In the genomic region with DNA sequence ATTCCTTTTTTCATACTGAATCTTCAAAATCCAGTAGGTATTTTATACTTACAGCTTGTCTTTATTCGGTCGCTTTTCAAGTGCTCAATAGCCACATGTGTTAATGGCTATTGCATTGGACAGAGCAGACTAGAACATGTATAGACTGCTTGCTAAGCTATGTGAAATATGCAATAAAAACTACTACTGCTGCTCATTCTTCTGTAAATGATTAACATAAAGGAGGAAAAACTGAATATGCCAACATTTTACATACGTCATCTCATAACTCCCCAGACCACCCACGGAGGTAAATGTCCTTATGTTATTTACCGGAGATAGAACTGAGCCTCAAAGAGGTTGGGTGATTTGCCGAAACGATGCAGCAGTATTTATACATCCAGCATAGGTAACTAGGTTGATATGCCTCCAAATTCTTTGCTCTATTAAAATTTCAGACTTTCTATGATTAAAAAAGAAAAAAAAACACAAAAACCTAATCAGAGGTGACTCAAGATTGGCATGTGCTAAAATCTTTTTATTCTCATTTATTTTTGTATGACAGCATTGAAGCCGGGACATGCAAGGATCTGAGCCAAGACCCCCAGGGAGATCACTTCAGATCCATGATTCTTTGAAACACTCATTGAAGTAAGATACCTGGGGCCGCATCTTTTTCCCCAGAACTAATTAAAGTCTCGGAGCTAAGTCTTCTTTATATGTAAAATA, we compare ENCODE assay signal across 1 cellular context.
TF ChIP-seq lines count a peak whose summit lies in the region.

No MANE protein-coding gene starts in this region.

TF ChIP-seq in A549, 52 proteins besides CTCF, POLR2A, EP300 and RAD21 (continued from another document):
- TF ChIP-seq CBX2 (IDR thresholded peaks at IDR 0.05; ENCODE audit: borderline replicate concordance, low read depth) (no peak), EHF (CRISPR knock-in tag; IDR thresholded peaks at IDR 0.05) (peak; percentile 83; the same call in 1 of the 2 replicates), FOSB (CRISPR knock-in tag; IDR thresholded peaks at IDR 0.05) (no peak), TFCP2L1 (CRISPR knock-in tag; IDR thresholded peaks at IDR 0.05) (no peak), ZC3H11A (IDR thresholded peaks at IDR 0.05) (no peak), TP53 (CRISPR knock-in tag; IDR thresholded peaks at IDR 0.05) (no peak), POLR2AphosphoS2 (conservative IDR thresholded peaks at IDR 0.05; ENCODE audit: low read length) (no peak), CHD2 (IDR thresholded peaks at IDR 0.05; ENCODE audit: low read length, partially characterized antibody) (no peak), HOXB5 (CRISPR knock-in tag; IDR thresholded peaks at IDR 0.05) (peak; percentile 66), KDM1A (IDR thresholded peaks at IDR 0.05; ENCODE audit: low read depth) (no peak), CEBPB (IDR thresholded peaks at IDR 0.05) (peak; percentile 84 to 90), JUN (IDR thresholded peaks at IDR 0.05) (peak; percentile 97 to 100), SMC3 (IDR thresholded peaks at IDR 0.05) (peak; percentile 61; the same call in 2 of the 3 replicates), FOSL2 (IDR thresholded peaks at IDR 0.05) (peak; percentile 89), FOSL2 (CRISPR knock-in tag; IDR thresholded peaks at IDR 0.05) (peak; percentile 88), NPAS2 (CRISPR knock-in tag; IDR thresholded peaks at IDR 0.05; ENCODE audit: borderline replicate concordance) (no peak), PHF8 (IDR thresholded peaks at IDR 0.05; ENCODE audit: borderline replicate concordance, low read depth) (no peak)
- TF ChIP-seq, protein P1, sequence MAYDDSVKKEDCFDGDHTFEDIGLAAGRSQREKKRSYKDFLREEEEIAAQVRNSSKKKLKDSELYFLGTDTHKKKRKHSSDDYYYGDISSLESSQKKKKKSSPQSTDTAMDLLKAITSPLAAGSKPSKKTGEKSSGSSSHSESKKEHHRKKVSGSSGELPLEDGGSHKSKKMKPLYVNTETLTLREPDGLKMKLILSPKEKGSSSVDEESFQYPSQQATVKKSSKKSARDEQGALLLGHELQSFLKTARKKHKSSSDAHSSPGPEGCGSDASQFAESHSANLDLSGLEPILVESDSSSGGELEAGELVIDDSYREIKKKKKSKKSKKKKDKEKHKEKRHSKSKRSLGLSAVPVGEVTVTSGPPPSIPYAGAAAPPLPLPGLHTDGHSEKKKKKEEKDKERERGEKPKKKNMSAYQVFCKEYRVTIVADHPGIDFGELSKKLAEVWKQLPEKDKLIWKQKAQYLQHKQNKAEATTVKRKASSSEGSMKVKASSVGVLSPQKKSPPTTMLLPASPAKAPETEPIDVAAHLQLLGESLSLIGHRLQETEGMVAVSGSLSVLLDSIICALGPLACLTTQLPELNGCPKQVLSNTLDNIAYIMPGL (CRISPR knock-in tag; IDR thresholded peaks at IDR 0.05; ENCODE audit: borderline replicate concordance), result no peak
- TF ChIP-seq, protein P2, sequence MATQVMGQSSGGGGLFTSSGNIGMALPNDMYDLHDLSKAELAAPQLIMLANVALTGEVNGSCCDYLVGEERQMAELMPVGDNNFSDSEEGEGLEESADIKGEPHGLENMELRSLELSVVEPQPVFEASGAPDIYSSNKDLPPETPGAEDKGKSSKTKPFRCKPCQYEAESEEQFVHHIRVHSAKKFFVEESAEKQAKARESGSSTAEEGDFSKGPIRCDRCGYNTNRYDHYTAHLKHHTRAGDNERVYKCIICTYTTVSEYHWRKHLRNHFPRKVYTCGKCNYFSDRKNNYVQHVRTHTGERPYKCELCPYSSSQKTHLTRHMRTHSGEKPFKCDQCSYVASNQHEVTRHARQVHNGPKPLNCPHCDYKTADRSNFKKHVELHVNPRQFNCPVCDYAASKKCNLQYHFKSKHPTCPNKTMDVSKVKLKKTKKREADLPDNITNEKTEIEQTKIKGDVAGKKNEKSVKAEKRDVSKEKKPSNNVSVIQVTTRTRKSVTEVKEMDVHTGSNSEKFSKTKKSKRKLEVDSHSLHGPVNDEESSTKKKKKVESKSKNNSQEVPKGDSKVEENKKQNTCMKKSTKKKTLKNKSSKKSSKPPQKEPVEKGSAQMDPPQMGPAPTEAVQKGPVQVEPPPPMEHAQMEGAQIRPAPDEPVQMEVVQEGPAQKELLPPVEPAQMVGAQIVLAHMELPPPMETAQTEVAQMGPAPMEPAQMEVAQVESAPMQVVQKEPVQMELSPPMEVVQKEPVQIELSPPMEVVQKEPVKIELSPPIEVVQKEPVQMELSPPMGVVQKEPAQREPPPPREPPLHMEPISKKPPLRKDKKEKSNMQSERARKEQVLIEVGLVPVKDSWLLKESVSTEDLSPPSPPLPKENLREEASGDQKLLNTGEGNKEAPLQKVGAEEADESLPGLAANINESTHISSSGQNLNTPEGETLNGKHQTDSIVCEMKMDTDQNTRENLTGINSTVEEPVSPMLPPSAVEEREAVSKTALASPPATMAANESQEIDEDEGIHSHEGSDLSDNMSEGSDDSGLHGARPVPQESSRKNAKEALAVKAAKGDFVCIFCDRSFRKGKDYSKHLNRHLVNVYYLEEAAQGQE (IDR thresholded peaks at IDR 0.05), result no peak
- TF ChIP-seq, protein P3, sequence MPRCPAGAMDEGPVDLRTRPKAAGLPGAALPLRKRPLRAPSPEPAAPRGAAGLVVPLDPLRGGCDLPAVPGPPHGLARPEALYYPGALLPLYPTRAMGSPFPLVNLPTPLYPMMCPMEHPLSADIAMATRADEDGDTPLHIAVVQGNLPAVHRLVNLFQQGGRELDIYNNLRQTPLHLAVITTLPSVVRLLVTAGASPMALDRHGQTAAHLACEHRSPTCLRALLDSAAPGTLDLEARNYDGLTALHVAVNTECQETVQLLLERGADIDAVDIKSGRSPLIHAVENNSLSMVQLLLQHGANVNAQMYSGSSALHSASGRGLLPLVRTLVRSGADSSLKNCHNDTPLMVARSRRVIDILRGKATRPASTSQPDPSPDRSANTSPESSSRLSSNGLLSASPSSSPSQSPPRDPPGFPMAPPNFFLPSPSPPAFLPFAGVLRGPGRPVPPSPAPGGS (IDR thresholded peaks at IDR 0.05), result peak; percentile 99
- TF ChIP-seq, protein P4, sequence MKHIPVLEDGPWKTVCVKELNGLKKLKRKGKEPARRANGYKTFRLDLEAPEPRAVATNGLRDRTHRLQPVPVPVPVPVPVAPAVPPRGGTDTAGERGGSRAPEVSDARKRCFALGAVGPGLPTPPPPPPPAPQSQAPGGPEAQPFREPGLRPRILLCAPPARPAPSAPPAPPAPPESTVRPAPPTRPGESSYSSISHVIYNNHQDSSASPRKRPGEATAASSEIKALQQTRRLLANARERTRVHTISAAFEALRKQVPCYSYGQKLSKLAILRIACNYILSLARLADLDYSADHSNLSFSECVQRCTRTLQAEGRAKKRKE (CRISPR knock-in tag; IDR thresholded peaks at IDR 0.05; ENCODE audit: low read depth), result peak; percentile 78; the same call in 1 of the 2 replicates
